In genomic region chr16:53369921-53370320, GRCh38 we compare ENCODE assay signal across 17 cellular contexts.
DNase-seq lines count a peak whose midpoint lies in the region; ATAC-seq, FAIRE-seq and TF ChIP-seq lines count a peak whose summit lies in the region.
"Had no signal": no experiment of that assay in that cellular context is flagged by ENCODE, and none has a peak within 500 bp of the region (broad histone marks: within the 10 kb centered on the region; RNA-seq: fewer than 3 reads in every experiment).

No MANE protein-coding gene starts in this region.

- TF ChIP-seq CTCF in bronchial epithelial cell (IDR thresholded peaks at IDR 0.05; ENCODE audit: insufficient read depth, low read length, severe bottlenecking) (no peak), neutrophil (IDR thresholded peaks at IDR 0.05) (no peak), heart left ventricle (IDR thresholded peaks at IDR 0.05) (no peak), ovary (IDR thresholded peaks at IDR 0.05) (no peak)

- H3K4me3 ChIP-seq in bronchial epithelial cell (ENCODE audit: low read depth, low read length) (no peak overlapping the region), neutrophil (ENCODE audit: low read depth in 1 of 2, low read length in 1 of 2) (peak overlapping the region; percentile 66 to 74), heart left ventricle (no peak overlapping the region), ovary (no peak overlapping the region)
- H3K4me3 ChIP-seq: SJSA1 had no signal

- DNase-seq in CD1c-positive myeloid dendritic cell (ENCODE audit: extremely low spot score), result peak; percentile 72
- peak; percentile 94 for DNase-seq in MV-4-11 (lab: John Stamatoyannopoulos, UW)
- DNase-seq in bronchial epithelial cell (ENCODE audit: low read depth), result peak; percentile 61
- DNase-seq in heart left ventricle, result no peak
- no peak for DNase-seq in GDM1 (lab: John Stamatoyannopoulos, UW)
- no peak for DNase-seq in ovary
- DNase-seq: activated CD4-positive, alpha-beta T cell treated with anti-CD3 and anti-CD28 coated beads, Interleukin-2, amount 10 ng/mL, durations not matched to agents 7 days and 5 days; activated naive CD4-positive, alpha-beta T cell treated with anti-CD3 and anti-CD28 coated beads, Interleukin-2, amount 50 U/mL, for 16 hours; DMS53; effector CD4-positive, alpha-beta T cell; foreskin keratinocyte; naive thymus-derived CD4-positive, alpha-beta T cell; NCI-H1092 treated with DMSO at 0.1 percent for 48 hours had no signal

- 70 to 76% (median 73%) methylated on average over 1 of the region's 1 CpG for WGBS in heart left ventricle, 4 donors
- WGBS in ovary, 3 donors, result 51 to 76% (median 67%) methylated on average over 1 of the region's 1 CpG

- H3K9me3 ChIP-seq in neutrophil (no peaks in the 10 kb centered on the region), heart left ventricle (no peaks in the 10 kb centered on the region), ovary (no peaks in the 10 kb centered on the region)
- H3K9me3 ChIP-seq: SJSA1 had no signal

- H3K27ac ChIP-seq in neutrophil (peak overlapping the region; percentile 98), heart left ventricle (no peak overlapping the region), ovary (no peak overlapping the region)
- H3K27ac ChIP-seq: foreskin keratinocyte, SJSA1 had no signal

- ATAC-seq in heart left ventricle (no peak), GM18868 (IDR thresholded peaks at IDR 0.05; ENCODE audit: unreplicated experiment) (no peak)
- ATAC-seq: foreskin keratinocyte; naive thymus-derived CD4-positive, alpha-beta T cell had no signal

- intact Hi-C loops in heart left ventricle (cut with DNase I), result no loop called here
- intact Hi-C loops in ovary (cut with DNase I), result no loop called here

- TF ChIP-seq EP300 in ovary (IDR thresholded peaks at IDR 0.05), result no peak

- H3K36me3 ChIP-seq in bronchial epithelial cell (ENCODE audit: control insufficient read depth, insufficient read depth, low read length) (no peaks in the 10 kb centered on the region), neutrophil (peaks cover 16% of the 10 kb centered on the region), heart left ventricle (no peaks in the 10 kb centered on the region), ovary (no peaks in the 10 kb centered on the region)
- H3K36me3 ChIP-seq: SJSA1 had no signal

- FAIRE-seq in bronchial epithelial cell (lab: Jason Lieb, UNC), result no peak
- FAIRE-seq: urothelium cell line had no signal

- peaks cover 71 to 73% of the 10 kb centered on the region in 2 experiments for H3K4me1 ChIP-seq in neutrophil (ENCODE audit: control insufficient read depth in 1 of 2, insufficient read depth in 1 of 2, low read depth in 1 of 2, low read length in 1 of 2)
- H3K4me1 ChIP-seq in heart left ventricle, result peaks cover 0 to 22% (median 0%) of the 10 kb centered on the region in 12 donors
- H3K4me1 ChIP-seq in ovary (ENCODE audit: insufficient read depth), result peaks cover 3% of the 10 kb centered on the region
- H3K4me1 ChIP-seq: foreskin keratinocyte, SJSA1 had no signal

- no peaks in the 10 kb centered on the region for H3K27me3 ChIP-seq in bronchial epithelial cell (ENCODE audit: control insufficient read depth, insufficient read depth, low read length)
- no peaks in the 10 kb centered on the region for H3K27me3 ChIP-seq in neutrophil
- H3K27me3 ChIP-seq in heart left ventricle, result peaks cover 12 to 51% (median 25%) of the 10 kb centered on the region in 9 donors
- H3K27me3 ChIP-seq in ovary, result no peaks in the 10 kb centered on the region

- TF ChIP-seq POLR2A in heart left ventricle (IDR thresholded peaks at IDR 0.05) (no peak), ovary (IDR thresholded peaks at IDR 0.05) (no peak)

Comparison
In these comparisons a context has a peak if more than half of its experiments do, and no peak if none do; other contexts are left out.
1. DNase-seq: peak in CD1c-positive myeloid dendritic cell (single experiment), MV-4-11 (single experiment) and bronchial epithelial cell (single experiment); none in heart left ventricle (0 of 5), GDM1 (single experiment) and ovary (0 of 5).
2. H3K4me3 ChIP-seq: peak in neutrophil (2 of 2); none in bronchial epithelial cell (single experiment), heart left ventricle (0 of 12) and ovary (single experiment).